Comparison of ENCODE assay signal across 1 cellular context in the genomic region with DNA sequence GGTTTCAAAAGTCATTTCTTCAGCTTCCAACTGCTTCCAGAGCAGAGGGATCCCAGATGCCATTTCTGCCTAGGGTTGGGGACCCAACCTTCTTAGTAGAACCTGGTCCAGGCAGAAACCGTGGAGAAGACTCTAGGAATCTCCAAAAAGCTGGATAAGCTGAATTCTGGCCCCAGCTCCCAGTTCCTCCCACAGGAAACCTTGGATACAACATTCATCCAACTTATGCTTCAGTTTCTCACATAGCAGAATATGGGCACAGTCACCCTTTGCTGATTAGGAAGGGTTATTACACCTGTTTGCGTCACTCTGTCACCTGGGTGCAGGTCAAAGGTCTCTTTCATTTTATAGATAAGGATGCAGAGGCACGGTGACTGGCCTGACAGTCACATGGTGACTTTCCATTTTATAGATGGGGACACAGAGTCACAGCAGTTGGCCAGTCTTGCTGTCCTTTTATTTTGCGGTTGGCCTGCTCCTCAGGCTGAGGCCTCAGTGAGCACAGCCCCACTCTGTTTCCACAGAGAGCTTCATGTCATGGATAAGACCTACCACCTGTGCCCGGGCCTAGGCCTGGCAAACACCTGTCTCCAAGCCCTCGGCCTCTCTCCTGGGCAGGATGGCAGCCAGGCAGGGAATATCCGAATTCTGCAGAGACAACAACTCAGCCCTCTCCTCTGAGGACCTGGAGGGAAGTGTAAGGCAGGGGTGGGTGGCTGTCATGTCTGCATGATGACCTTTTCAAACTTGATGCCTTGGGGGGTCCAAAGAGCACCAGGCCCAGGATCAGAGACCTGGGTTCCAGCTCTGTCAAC.
TF ChIP-seq lines count a peak whose summit lies in the region.

No MANE protein-coding gene starts in this region.

TF ChIP-seq in GM12878, 131 proteins besides CTCF, POLR2A, EP300 and RAD21 (continued from another document and continues in another):
- TF ChIP-seq, protein P1, sequence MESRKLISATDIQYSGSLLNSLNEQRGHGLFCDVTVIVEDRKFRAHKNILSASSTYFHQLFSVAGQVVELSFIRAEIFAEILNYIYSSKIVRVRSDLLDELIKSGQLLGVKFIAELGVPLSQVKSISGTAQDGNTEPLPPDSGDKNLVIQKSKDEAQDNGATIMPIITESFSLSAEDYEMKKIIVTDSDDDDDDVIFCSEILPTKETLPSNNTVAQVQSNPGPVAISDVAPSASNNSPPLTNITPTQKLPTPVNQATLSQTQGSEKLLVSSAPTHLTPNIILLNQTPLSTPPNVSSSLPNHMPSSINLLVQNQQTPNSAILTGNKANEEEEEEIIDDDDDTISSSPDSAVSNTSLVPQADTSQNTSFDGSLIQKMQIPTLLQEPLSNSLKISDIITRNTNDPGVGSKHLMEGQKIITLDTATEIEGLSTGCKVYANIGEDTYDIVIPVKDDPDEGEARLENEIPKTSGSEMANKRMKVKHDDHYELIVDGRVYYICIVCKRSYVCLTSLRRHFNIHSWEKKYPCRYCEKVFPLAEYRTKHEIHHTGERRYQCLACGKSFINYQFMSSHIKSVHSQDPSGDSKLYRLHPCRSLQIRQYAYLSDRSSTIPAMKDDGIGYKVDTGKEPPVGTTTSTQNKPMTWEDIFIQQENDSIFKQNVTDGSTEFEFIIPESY (IDR thresholded peaks at IDR 0.05) = no peak
- no peak for TF ChIP-seq IRF4 (IDR thresholded peaks at IDR 0.05; ENCODE audit: low read depth, low read length)
- TF ChIP-seq, protein P2, sequence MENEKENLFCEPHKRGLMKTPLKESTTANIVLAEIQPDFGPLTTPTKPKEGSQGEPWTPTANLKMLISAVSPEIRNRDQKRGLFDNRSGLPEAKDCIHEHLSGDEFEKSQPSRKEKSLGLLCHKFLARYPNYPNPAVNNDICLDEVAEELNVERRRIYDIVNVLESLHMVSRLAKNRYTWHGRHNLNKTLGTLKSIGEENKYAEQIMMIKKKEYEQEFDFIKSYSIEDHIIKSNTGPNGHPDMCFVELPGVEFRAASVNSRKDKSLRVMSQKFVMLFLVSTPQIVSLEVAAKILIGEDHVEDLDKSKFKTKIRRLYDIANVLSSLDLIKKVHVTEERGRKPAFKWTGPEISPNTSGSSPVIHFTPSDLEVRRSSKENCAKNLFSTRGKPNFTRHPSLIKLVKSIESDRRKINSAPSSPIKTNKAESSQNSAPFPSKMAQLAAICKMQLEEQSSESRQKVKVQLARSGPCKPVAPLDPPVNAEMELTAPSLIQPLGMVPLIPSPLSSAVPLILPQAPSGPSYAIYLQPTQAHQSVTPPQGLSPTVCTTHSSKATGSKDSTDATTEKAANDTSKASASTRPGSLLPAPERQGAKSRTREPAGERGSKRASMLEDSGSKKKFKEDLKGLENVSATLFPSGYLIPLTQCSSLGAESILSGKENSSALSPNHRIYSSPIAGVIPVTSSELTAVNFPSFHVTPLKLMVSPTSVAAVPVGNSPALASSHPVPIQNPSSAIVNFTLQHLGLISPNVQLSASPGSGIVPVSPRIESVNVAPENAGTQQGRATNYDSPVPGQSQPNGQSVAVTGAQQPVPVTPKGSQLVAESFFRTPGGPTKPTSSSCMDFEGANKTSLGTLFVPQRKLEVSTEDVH (IDR thresholded peaks at IDR 0.05; ENCODE audit: low read depth, partially characterized antibody) = no peak
- TF ChIP-seq, protein P3, sequence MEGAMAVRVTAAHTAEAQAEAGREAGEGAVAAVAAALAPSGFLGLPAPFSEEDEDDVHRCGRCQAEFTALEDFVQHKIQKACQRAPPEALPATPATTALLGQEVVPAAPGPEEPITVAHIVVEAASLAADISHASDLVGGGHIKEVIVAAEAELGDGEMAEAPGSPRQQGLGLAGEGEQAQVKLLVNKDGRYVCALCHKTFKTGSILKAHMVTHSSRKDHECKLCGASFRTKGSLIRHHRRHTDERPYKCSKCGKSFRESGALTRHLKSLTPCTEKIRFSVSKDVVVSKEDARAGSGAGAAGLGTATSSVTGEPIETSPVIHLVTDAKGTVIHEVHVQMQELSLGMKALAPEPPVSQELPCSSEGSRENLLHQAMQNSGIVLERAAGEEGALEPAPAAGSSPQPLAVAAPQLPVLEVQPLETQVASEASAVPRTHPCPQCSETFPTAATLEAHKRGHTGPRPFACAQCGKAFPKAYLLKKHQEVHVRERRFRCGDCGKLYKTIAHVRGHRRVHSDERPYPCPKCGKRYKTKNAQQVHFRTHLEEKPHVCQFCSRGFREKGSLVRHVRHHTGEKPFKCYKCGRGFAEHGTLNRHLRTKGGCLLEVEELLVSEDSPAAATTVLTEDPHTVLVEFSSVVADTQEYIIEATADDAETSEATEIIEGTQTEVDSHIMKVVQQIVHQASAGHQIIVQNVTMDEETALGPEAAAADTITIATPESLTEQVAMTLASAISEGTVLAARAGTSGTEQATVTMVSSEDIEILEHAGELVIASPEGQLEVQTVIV (IDR thresholded peaks at IDR 0.05; ENCODE audit: borderline replicate concordance, partially characterized antibody) = no peak
- TF ChIP-seq CHD1 (IDR thresholded peaks at IDR 0.05; ENCODE audit: low read depth, low read length) = no peak
- TF ChIP-seq, protein P4, sequence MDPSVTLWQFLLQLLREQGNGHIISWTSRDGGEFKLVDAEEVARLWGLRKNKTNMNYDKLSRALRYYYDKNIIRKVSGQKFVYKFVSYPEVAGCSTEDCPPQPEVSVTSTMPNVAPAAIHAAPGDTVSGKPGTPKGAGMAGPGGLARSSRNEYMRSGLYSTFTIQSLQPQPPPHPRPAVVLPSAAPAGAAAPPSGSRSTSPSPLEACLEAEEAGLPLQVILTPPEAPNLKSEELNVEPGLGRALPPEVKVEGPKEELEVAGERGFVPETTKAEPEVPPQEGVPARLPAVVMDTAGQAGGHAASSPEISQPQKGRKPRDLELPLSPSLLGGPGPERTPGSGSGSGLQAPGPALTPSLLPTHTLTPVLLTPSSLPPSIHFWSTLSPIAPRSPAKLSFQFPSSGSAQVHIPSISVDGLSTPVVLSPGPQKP (IDR thresholded peaks at IDR 0.05; ENCODE audit: low read depth, low read length) = no peak
- peak; percentile 36; the same call in 1 of the 2 replicates for TF ChIP-seq SPI1 (IDR thresholded peaks at IDR 0.05; ENCODE audit: borderline replicate concordance, insufficient read depth, low read depth, low read length)
- TF ChIP-seq RB1 (IDR thresholded peaks at IDR 0.05; ENCODE audit: borderline replicate concordance) = no peak
- TF ChIP-seq BRCA1 (IDR thresholded peaks at IDR 0.05; ENCODE audit: low read depth, low read length) = no peak
- TF ChIP-seq RFX5 (IDR thresholded peaks at IDR 0.05; ENCODE audit: low read depth, low read length) = no peak
- no peak for TF ChIP-seq SIX5 (IDR thresholded peaks at IDR 0.05; ENCODE audit: low read depth, low read length, severe bottlenecking)
- TF ChIP-seq ATF7 (IDR thresholded peaks at IDR 0.05; ENCODE audit: low read depth) = peak; percentile 9; the same call in 1 of the 2 replicates
- no peak for TF ChIP-seq BACH1 (IDR thresholded peaks at IDR 0.05; ENCODE audit: borderline replicate concordance)
- TF ChIP-seq RAD51 (IDR thresholded peaks at IDR 0.05) = peak; percentile 66
- no peak for TF ChIP-seq NRF1 (conservative IDR thresholded peaks at IDR 0.05; ENCODE audit: low read depth, low read length)
- TF ChIP-seq ZZZ3 (IDR thresholded peaks at IDR 0.05; ENCODE audit: control insufficient read depth, insufficient read length, low read depth) = no peak
- TF ChIP-seq, protein P5, sequence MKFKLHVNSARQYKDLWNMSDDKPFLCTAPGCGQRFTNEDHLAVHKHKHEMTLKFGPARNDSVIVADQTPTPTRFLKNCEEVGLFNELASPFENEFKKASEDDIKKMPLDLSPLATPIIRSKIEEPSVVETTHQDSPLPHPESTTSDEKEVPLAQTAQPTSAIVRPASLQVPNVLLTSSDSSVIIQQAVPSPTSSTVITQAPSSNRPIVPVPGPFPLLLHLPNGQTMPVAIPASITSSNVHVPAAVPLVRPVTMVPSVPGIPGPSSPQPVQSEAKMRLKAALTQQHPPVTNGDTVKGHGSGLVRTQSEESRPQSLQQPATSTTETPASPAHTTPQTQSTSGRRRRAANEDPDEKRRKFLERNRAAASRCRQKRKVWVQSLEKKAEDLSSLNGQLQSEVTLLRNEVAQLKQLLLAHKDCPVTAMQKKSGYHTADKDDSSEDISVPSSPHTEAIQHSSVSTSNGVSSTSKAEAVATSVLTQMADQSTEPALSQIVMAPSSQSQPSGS (IDR thresholded peaks at IDR 0.05; ENCODE audit: low read length) = no peak
- no peak for TF ChIP-seq POLR2AphosphoS2 (IDR thresholded peaks at IDR 0.05; ENCODE audit: low read depth, low read length)
- TF ChIP-seq, protein P6, sequence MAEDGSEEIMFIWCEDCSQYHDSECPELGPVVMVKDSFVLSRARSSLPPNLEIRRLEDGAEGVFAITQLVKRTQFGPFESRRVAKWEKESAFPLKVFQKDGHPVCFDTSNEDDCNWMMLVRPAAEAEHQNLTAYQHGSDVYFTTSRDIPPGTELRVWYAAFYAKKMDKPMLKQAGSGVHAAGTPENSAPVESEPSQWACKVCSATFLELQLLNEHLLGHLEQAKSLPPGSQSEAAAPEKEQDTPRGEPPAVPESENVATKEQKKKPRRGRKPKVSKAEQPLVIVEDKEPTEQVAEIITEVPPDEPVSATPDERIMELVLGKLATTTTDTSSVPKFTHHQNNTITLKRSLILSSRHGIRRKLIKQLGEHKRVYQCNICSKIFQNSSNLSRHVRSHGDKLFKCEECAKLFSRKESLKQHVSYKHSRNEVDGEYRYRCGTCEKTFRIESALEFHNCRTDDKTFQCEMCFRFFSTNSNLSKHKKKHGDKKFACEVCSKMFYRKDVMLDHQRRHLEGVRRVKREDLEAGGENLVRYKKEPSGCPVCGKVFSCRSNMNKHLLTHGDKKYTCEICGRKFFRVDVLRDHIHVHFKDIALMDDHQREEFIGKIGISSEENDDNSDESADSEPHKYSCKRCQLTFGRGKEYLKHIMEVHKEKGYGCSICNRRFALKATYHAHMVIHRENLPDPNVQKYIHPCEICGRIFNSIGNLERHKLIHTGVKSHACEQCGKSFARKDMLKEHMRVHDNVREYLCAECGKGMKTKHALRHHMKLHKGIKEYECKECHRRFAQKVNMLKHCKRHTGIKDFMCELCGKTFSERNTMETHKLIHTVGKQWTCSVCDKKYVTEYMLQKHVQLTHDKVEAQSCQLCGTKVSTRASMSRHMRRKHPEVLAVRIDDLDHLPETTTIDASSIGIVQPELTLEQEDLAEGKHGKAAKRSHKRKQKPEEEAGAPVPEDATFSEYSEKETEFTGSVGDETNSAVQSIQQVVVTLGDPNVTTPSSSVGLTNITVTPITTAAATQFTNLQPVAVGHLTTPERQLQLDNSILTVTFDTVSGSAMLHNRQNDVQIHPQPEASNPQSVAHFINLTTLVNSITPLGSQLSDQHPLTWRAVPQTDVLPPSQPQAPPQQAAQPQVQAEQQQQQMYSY (CRISPR knock-in tag; IDR thresholded peaks at IDR 0.05) = no peak
- TF ChIP-seq KLF5 (IDR thresholded peaks at IDR 0.05; ENCODE audit: partially characterized antibody) = no peak
- TF ChIP-seq BMI1 (IDR thresholded peaks at IDR 0.05; ENCODE audit: borderline replicate concordance) = no peak
- TF ChIP-seq, protein P7, sequence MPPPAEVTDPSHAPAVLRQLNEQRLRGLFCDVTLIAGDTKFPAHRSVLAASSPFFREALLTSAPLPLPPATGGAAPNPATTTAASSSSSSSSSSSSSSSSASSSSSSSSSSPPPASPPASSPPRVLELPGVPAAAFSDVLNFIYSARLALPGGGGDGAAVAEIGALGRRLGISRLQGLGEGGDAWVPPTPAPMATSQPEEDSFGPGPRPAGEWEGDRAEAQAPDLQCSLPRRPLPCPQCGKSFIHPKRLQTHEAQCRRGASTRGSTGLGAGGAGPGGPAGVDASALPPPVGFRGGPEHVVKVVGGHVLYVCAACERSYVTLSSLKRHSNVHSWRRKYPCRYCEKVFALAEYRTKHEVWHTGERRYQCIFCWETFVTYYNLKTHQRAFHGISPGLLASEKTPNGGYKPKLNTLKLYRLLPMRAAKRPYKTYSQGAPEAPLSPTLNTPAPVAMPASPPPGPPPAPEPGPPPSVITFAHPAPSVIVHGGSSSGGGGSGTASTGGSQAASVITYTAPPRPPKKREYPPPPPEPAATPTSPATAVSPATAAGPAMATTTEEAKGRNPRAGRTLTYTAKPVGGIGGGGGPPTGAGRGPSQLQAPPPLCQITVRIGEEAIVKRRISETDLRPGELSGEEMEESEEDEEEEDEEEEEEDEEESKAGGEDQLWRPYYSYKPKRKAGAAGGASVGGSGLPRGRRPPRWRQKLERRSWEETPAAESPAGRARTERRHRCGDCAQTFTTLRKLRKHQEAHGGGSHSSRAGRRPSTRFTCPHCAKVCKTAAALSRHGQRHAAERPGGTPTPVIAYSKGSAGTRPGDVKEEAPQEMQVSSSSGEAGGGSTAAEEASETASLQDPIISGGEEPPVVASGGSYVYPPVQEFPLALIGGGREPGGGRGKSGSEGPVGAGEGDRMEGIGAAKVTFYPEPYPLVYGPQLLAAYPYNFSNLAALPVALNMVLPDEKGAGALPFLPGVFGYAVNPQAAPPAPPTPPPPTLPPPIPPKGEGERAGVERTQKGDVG (CRISPR knock-in tag; IDR thresholded peaks at IDR 0.05) = no peak
- no peak for TF ChIP-seq ZNF622 (IDR thresholded peaks at IDR 0.05)
- TF ChIP-seq MTA2 (IDR thresholded peaks at IDR 0.05; ENCODE audit: low read depth) = peak; percentile 76
- no peak for TF ChIP-seq JUNB (IDR thresholded peaks at IDR 0.05)
- TF ChIP-seq STAT3 (IDR thresholded peaks at IDR 0.05; ENCODE audit: low read depth, low read length) = no peak
- TF ChIP-seq ZBED1 (IDR thresholded peaks at IDR 0.05; ENCODE audit: borderline replicate concordance) = no peak; the same call in 1 of the 2 replicates
- no peak for TF ChIP-seq ZNF384 (IDR thresholded peaks at IDR 0.05; ENCODE audit: borderline replicate concordance, low read depth, low read length)
- no peak for TF ChIP-seq CEBPB (IDR thresholded peaks at IDR 0.05; ENCODE audit: borderline replicate concordance in 1 of 2, low read depth in 2 of 2, low read length in 2 of 2)
- TF ChIP-seq, protein P8, sequence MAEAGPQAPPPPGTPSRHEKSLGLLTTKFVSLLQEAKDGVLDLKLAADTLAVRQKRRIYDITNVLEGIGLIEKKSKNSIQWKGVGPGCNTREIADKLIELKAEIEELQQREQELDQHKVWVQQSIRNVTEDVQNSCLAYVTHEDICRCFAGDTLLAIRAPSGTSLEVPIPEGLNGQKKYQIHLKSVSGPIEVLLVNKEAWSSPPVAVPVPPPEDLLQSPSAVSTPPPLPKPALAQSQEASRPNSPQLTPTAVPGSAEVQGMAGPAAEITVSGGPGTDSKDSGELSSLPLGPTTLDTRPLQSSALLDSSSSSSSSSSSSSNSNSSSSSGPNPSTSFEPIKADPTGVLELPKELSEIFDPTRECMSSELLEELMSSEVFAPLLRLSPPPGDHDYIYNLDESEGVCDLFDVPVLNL (IDR thresholded peaks at IDR 0.05; ENCODE audit: low read depth, low read length) = no peak
- no peak for TF ChIP-seq YBX1 (IDR thresholded peaks at IDR 0.05)
- TF ChIP-seq ESRRA (IDR thresholded peaks at IDR 0.05; ENCODE audit: low read length) = no peak
- no peak for TF ChIP-seq LARP7 (IDR thresholded peaks at IDR 0.05)
